Comparison of ENCODE assay signal across 8 cellular contexts in genomic region chr6:150016324-150017185, GRCh38. TPM values are rescaled to one million over a fixed set of nuclear protein-coding genes. Genes with fewer than 3 reads are reported as not detected.
A peak's percentile ranks its signal among the peaks of the same experiment; 100 is the strongest.
DNase-seq lines count a peak whose midpoint lies in the region; ATAC-seq and TF ChIP-seq lines count a peak whose summit lies in the region.

No MANE protein-coding gene starts in this region.

- peak; percentile 74 for DNase-seq in KBM-7
- peak; percentile 55 for DNase-seq in RPMI7951 (ENCODE audit: low read depth)
- DNase-seq in activated naive CD8-positive, alpha-beta T cell treated with anti-CD3 and anti-CD28 coated beads, Interleukin-2, amount 10 ng/mL, durations not matched to agents 7 days and 5 days = peak; percentile 46
- DNase-seq in head of caudate nucleus = peak; percentile 32 to 91 (median 75)
- DNase-seq in posterior cingulate gyrus = peak in 7 of 10 donors; percentile 48 to 93 (median 62)

- in situ Hi-C loops in KBM-7 (cut with MboI; ENCODE audit: low pct_unique_long_range_greater_than_20kb, low sequenced_read_pairs) = no loop called here

- POLR2A ChIA-PET in activated naive CD8-positive, alpha-beta T cell treated with anti-CD3 and anti-CD28 coated beads, Interleukin-2, amount 10 ng/mL, durations not matched to agents 7 days and 5 days (lab: Charles Lee) = no interaction called here

- H3K9me3 Mint-ChIP-seq in activated naive CD8-positive, alpha-beta T cell treated with anti-CD3 and anti-CD28 coated beads, Interleukin-2, amount 10 ng/mL, durations not matched to agents 7 days and 5 days = no peaks in the 10 kb centered on the region

- no peak overlapping the region for H3K27ac ChIP-seq in C4-2B

- peaks cover 75% of the 10 kb centered on the region for H3K27me3 Mint-ChIP-seq in activated naive CD8-positive, alpha-beta T cell treated with anti-CD3 and anti-CD28 coated beads, Interleukin-2, amount 10 ng/mL, durations not matched to agents 7 days and 5 days

- peaks cover 19% of the 10 kb centered on the region for H3K4me1 Mint-ChIP-seq in activated naive CD8-positive, alpha-beta T cell treated with anti-CD3 and anti-CD28 coated beads, Interleukin-2, amount 10 ng/mL, durations not matched to agents 7 days and 5 days

- no peaks in the 10 kb centered on the region for H3K36me3 Mint-ChIP-seq in activated naive CD8-positive, alpha-beta T cell treated with anti-CD3 and anti-CD28 coated beads, Interleukin-2, amount 10 ng/mL, durations not matched to agents 7 days and 5 days

- intact Hi-C loops in head of caudate nucleus (cut with DNase I) = loop anchor here (2.0 to 10.0 kb wide), 2 partner anchors 82 to 182 kb away; no protein-coding TSS in a partner anchor
- intact Hi-C loops in posterior cingulate gyrus (cut with DNase I) = loop anchor here (1.0 to 10.0 kb wide), 3 partner anchors 82 to 472 kb away; partner anchors contain the start of gene PPIL4

- peak; percentile 42 for ATAC-seq in GM18858 (IDR thresholded peaks at IDR 0.05; ENCODE audit: unreplicated experiment)
- ATAC-seq in activated naive CD8-positive, alpha-beta T cell treated with anti-CD3 and anti-CD28 coated beads, Interleukin-2, amount 10 ng/mL, durations not matched to agents 7 days and 5 days (ENCODE audit: low read depth) = peak; percentile 32
- ATAC-seq in HG02623 (IDR thresholded peaks at IDR 0.05; ENCODE audit: unreplicated experiment) = no peak

- H3K27ac Mint-ChIP-seq in activated naive CD8-positive, alpha-beta T cell treated with anti-CD3 and anti-CD28 coated beads, Interleukin-2, amount 10 ng/mL, durations not matched to agents 7 days and 5 days = no peak overlapping the region

- peak; percentile 69 for TF ChIP-seq CTCF in C4-2B (conservative IDR thresholded peaks at IDR 0.05)

- no peak overlapping the region for H3K4me3 Mint-ChIP-seq in activated naive CD8-positive, alpha-beta T cell treated with anti-CD3 and anti-CD28 coated beads, Interleukin-2, amount 10 ng/mL, durations not matched to agents 7 days and 5 days

RNA-seq across cellular contexts. Expression of gene RAET1L, which starts 8.8 kb away (rescaled TPM):
- total RNA-seq in RPMI7951 (2014; rRNA removed; shearing (Covaris generic)) = not detected in 2 replicates
- total RNA-seq in activated naive CD8-positive, alpha-beta T cell treated with anti-CD3 and anti-CD28 coated beads, Interleukin-2, amount 10 ng/mL, durations not matched to agents 7 days and 5 days = not detected

RNA-seq across cellular contexts. Expression of gene ULBP3, which starts 52.4 kb away (rescaled TPM):
- 8.9 and 13.6 TPM in 2 replicates for total RNA-seq in RPMI7951 (2014; rRNA removed; shearing (Covaris generic))
- 1 to 10 TPM in 1 of 2 experiments, under 1 TPM in 1; 0.94 to 1.6 TPM for total RNA-seq in activated naive CD8-positive, alpha-beta T cell treated with anti-CD3 and anti-CD28 coated beads, Interleukin-2, amount 10 ng/mL, durations not matched to agents 7 days and 5 days

RNA-seq across cellular contexts. Expression of gene ULBP1, which starts 52.8 kb away (rescaled TPM):
- 0.20 and 0.36 TPM in 2 replicates for total RNA-seq in RPMI7951 (2014; rRNA removed; shearing (Covaris generic))
- total RNA-seq in activated naive CD8-positive, alpha-beta T cell treated with anti-CD3 and anti-CD28 coated beads, Interleukin-2, amount 10 ng/mL, durations not matched to agents 7 days and 5 days = under 1 TPM; 0.91 to 0.97 TPM
